In the genomic region with DNA sequence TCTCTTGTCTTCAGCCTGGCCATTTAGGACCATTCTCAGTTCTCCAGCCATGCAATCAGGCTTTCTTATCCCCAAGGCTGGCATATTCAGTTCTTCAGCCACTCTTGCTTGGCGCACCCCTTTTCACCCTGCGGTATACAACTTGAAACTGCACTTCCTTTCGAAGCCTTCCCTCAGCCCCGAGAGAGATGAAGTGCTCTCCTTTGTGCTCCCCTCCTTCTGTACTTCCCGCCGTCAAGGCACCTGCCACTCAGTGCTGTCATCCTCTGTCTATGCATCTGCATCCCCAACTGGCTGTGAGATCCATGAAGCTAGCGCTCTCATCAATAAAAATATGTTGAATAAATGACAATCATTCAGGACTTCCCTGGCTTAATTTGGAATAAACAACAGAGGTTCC, we compare ENCODE assay signal across 11 cellular contexts. TPM values are rescaled to one million over a fixed set of nuclear protein-coding genes. Genes with fewer than 3 reads are reported as not detected.
A peak's percentile ranks its signal among the peaks of the same experiment; 100 is the strongest.
DNase-seq lines count a peak whose midpoint lies in the region; ATAC-seq and TF ChIP-seq lines count a peak whose summit lies in the region.
"Had no signal": no experiment of that assay in that cellular context is flagged by ENCODE, and none has a peak within 500 bp of the region (broad histone marks: within the 10 kb centered on the region; RNA-seq: fewer than 3 reads in every experiment).

No MANE protein-coding gene starts in this region.

- in situ Hi-C loops in HAP-1 (cut with MboI; ENCODE audit: low sequenced_read_pairs): no loop called here

- ATAC-seq in GM18498 (IDR thresholded peaks at IDR 0.05; ENCODE audit: unreplicated experiment): peak; percentile 91
- ATAC-seq in GM19372 (IDR thresholded peaks at IDR 0.05; ENCODE audit: low read depth, unreplicated experiment): peak; percentile 83
- ATAC-seq in HG02938 (IDR thresholded peaks at IDR 0.05; ENCODE audit: unreplicated experiment): peak; percentile 72

- H3K27me3 ChIP-seq in vagina: no peaks in the 10 kb centered on the region
- no peaks in the 10 kb centered on the region for H3K27me3 ChIP-seq in HAP-1 (ENCODE audit: low read depth)
- H3K27me3 ChIP-seq: hepatocyte had no signal

- H3K4me3 ChIP-seq in vagina (no peak overlapping the region), HAP-1 (no peak overlapping the region)
- H3K4me3 ChIP-seq: hepatocyte, SK-N-MC had no signal

- intact Hi-C loops in vagina (cut with DNase I): no loop called here

- peak; percentile 4 for DNase-seq in NOMO-1 treated with dmso at 0.1 percent for 144 hours (lab: John Stamatoyannopoulos, UW; ENCODE audit: unreplicated experiment)
- no peak for DNase-seq in GM03348 (ENCODE audit: low spot score)
- DNase-seq in vagina (ENCODE audit: extremely low spot score in 2 of 2): no peak
- DNase-seq in SW 1271 (lab: John Stamatoyannopoulos, UW): no peak
- no peak for DNase-seq in HAP-1 (ENCODE audit: low spot score in 2 of 2)
- DNase-seq: COR-L47 had no signal

- H3K36me3 ChIP-seq in vagina (no peaks in the 10 kb centered on the region), HAP-1 (replicated peaks) (no peaks in the 10 kb centered on the region)

- H3K4me1 ChIP-seq in vagina (no peaks in the 10 kb centered on the region), HAP-1 (no peaks in the 10 kb centered on the region)

- TF ChIP-seq POLR2A in vagina (IDR thresholded peaks at IDR 0.05): no peak

- no peaks in the 10 kb centered on the region for H3K9me3 ChIP-seq in vagina
- no peaks in the 10 kb centered on the region for H3K9me3 ChIP-seq in HAP-1

- H3K27ac ChIP-seq in vagina: no peak overlapping the region
- H3K27ac ChIP-seq: hepatocyte, SK-N-MC had no signal

- TF ChIP-seq CTCF in vagina (IDR thresholded peaks at IDR 0.05): no peak

RNA-seq across cellular contexts. Expression of gene MORC1, which starts 45.7 kb away (rescaled TPM):
- not detected for total RNA-seq in vagina
